In genomic region chr13:43232866-43233265, GRCh38 we compare ENCODE assay signal across 16 cellular contexts.
DNase-seq lines count a peak whose midpoint lies in the region; ATAC-seq and TF ChIP-seq lines count a peak whose summit lies in the region.
"Had no signal": no experiment of that assay in that cellular context is flagged by ENCODE, and none has a peak within 500 bp of the region (broad histone marks: within the 10 kb centered on the region; RNA-seq: fewer than 3 reads in every experiment).

No MANE protein-coding gene starts in this region.

- WGBS in testis, 2 donors = 93 to 97% methylated on average over 1 of the region's 1 CpG

- TF ChIP-seq CTCF in AG10803 (conservative IDR thresholded peaks at IDR 0.05; ENCODE audit: low read length) (no peak), astrocyte of the cerebellum (IDR thresholded peaks at IDR 0.05; ENCODE audit: low read depth, low read length, missing control alignments) (no peak), testis (IDR thresholded peaks at IDR 0.05) (no peak)

- no peak overlapping the region for H3K27ac ChIP-seq in testis
- H3K27ac ChIP-seq: adrenal gland, heart left ventricle had no signal

- H3K9me3 ChIP-seq in testis = no peaks in the 10 kb centered on the region
- H3K9me3 ChIP-seq: adrenal gland, heart left ventricle had no signal

- TF ChIP-seq POLR2A in testis (IDR thresholded peaks at IDR 0.05) = no peak

- in situ Hi-C loops in astrocyte of the cerebellum (cut with HindIII; ENCODE audit: low sequenced_read_pairs) = no loop called here

- no peak overlapping the region for H3K4me3 ChIP-seq in AG10803 (ENCODE audit: low read length)
- H3K4me3 ChIP-seq in astrocyte of the cerebellum (ENCODE audit: low read depth, low read length) = no peak overlapping the region
- H3K4me3 ChIP-seq in testis = no peak overlapping the region
- H3K4me3 ChIP-seq: adrenal gland, heart left ventricle had no signal

- H3K4me1 ChIP-seq in testis = no peaks in the 10 kb centered on the region
- H3K4me1 ChIP-seq: adrenal gland, heart left ventricle had no signal

- intact Hi-C loops in testis (cut with DNase I; ENCODE audit: low total_unique reads) = no loop called here

- DNase-seq in AG10803 (ENCODE audit: low read depth) = peak; percentile 91
- DNase-seq in HS-5 (ENCODE audit: low read depth) = peak; percentile 63
- DNase-seq in astrocyte of the cerebellum (ENCODE audit: low read depth) = peak; percentile 46
- DNase-seq in fibroblast of the conjunctiva (ENCODE audit: low read depth) = peak; percentile 93
- DNase-seq in testis = no peak
- DNase-seq: activated T-cell treated with anti-CD3 and anti-CD28 coated beads, Interleukin-2, amount 50 U/mL, for 4 hours; adrenal gland; heart left ventricle; kidney; NCI-H2171; occipital lobe; SIG-M5; T-helper 9 cell had no signal

- no peaks in the 10 kb centered on the region for H3K36me3 ChIP-seq in testis (ENCODE audit: low read depth, missing control alignments)
- H3K36me3 ChIP-seq: adrenal gland, heart left ventricle had no signal

- no peak for ATAC-seq in HG03439 (IDR thresholded peaks at IDR 0.05; ENCODE audit: unreplicated experiment)
- no peak for ATAC-seq in GM18519 (IDR thresholded peaks at IDR 0.05; ENCODE audit: low FRiP score, unreplicated experiment)
- no peak for ATAC-seq in GM21723 (IDR thresholded peaks at IDR 0.05; ENCODE audit: unreplicated experiment)
- ATAC-seq: activated T-cell treated with anti-CD3 and anti-CD28 coated beads, Interleukin-2, amount 50 U/mL, for 4 hours; heart left ventricle had no signal

- no peaks in the 10 kb centered on the region for H3K27me3 ChIP-seq in testis
- H3K27me3 ChIP-seq: adrenal gland, heart left ventricle had no signal
